ENCODE assay signal across 16 cellular contexts in the genomic region with DNA sequence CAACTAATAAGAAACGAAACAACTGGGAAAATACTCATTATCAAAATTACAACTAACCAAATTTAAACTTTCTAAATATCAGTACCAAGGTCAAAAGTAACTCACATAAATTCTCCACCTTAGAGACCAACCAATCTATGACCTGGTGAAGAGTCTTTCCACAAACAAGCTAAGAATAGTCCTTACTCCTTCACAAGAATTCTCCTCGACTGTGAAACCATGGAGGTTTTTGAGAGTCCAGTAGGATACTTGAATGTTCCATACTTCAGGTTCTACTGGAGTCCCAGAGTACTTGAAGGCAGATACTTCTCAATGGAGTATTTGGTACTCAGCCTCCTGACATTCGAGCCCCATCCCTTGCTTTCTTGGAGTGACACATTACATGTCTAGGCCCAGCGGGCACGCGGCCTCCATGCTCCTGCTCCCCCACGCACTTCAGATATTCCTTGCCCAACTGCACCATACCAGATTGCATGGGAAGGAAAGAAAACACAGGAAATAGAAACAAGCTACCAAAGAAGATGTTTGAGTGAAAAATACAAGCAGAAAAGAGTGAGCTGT.
A peak's percentile ranks its signal among the peaks of the same experiment; 100 is the strongest.
DNase-seq lines count a peak whose midpoint lies in the region; ATAC-seq and TF ChIP-seq lines count a peak whose summit lies in the region.
"Had no signal": no experiment of that assay in that cellular context is flagged by ENCODE, and none has a peak within 500 bp of the region (broad histone marks: within the 10 kb centered on the region; RNA-seq: fewer than 3 reads in every experiment).

No MANE protein-coding gene starts in this region.

- H3K9me3 ChIP-seq in OCI-LY7 (ENCODE audit: low read length) = no peaks in the 10 kb centered on the region
- no peaks in the 10 kb centered on the region for H3K9me3 ChIP-seq in lower lobe of right lung
- no peaks in the 10 kb centered on the region for H3K9me3 ChIP-seq in thyroid gland
- H3K9me3 ChIP-seq in mucosa of descending colon = no peaks in the 10 kb centered on the region
- H3K9me3 ChIP-seq: MG63, Peyer's patch, SJCRH30 had no signal

- TF ChIP-seq CTCF in C4-2B (conservative IDR thresholded peaks at IDR 0.05) = no peak
- TF ChIP-seq CTCF in OCI-LY7 (conservative IDR thresholded peaks at IDR 0.05; ENCODE audit: low read length) = no peak
- TF ChIP-seq CTCF in lower lobe of right lung (IDR thresholded peaks at IDR 0.05) = no peak
- no peak for TF ChIP-seq CTCF in thyroid gland (IDR thresholded peaks at IDR 0.05)
- TF ChIP-seq CTCF in mucosa of descending colon (IDR thresholded peaks at IDR 0.05) = no peak

- CTCF ChIA-PET in OCI-LY7 (lab: Charles Lee; ENCODE audit: unreplicated experiment) = no interaction called here

- TF ChIP-seq POLR2A in thyroid gland (IDR thresholded peaks at IDR 0.05) = no peak

- DNase-seq in OCI-LY7 (ENCODE audit: low spot score) (no peak), lower lobe of right lung (peak; percentile 66), thyroid gland (peak; percentile 60 to 63), mucosa of descending colon (no peak), NCI-H146 (lab: John Stamatoyannopoulos, UW) (no peak)
- DNase-seq in activated CD4-positive, alpha-beta T cell treated with anti-CD3 and anti-CD28 coated beads, Interleukin-2, amount 50 U/mL, for 1 hour = no peak
- DNase-seq: Karpas-422, MG63, NCI-H1417, NCI-H187, NCI-H2227 treated with DMSO at 0.1 percent for 48 hours, NCI-H510A, NCI-H748 treated with DMSO at 0.1 percent for 48 hours, Peyer's patch, SJCRH30 had no signal

- H4K20me1 ChIP-seq in OCI-LY7 (ENCODE audit: insufficient read depth, low read length) = no peaks in the 10 kb centered on the region

- peaks cover 6% of the 10 kb centered on the region; the same call in 1 of the 2 replicates for H3K79me2 ChIP-seq in OCI-LY7 (ENCODE audit: insufficient read depth, low read depth, low read length)

- ATAC-seq in lower lobe of right lung = peak; percentile 57 to 82
- ATAC-seq in mucosa of descending colon = no peak

- no TSS peak for BruUV-seq in OCI-LY7 (replicated peaks; lab: Mats Ljungman, UMichigan)

- H3K36me3 ChIP-seq in OCI-LY7 (ENCODE audit: insufficient read depth, low read length) (peaks cover 3% of the 10 kb centered on the region), lower lobe of right lung (no peaks in the 10 kb centered on the region), thyroid gland (no peaks in the 10 kb centered on the region), mucosa of descending colon (ENCODE audit: low read depth) (no peaks in the 10 kb centered on the region)
- H3K36me3 ChIP-seq: Peyer's patch had no signal

- H3K27me3 ChIP-seq in lower lobe of right lung (ENCODE audit: low read depth) = no peaks in the 10 kb centered on the region
- H3K27me3 ChIP-seq in thyroid gland = no peaks in the 10 kb centered on the region
- H3K27me3 ChIP-seq: MG63, Peyer's patch, SJCRH30 had no signal

- POLR2A ChIA-PET in OCI-LY7 (lab: Charles Lee) = no interaction called here

- H3K4me3 ChIP-seq in OCI-LY7 (ENCODE audit: low read depth, low read length, poor library complexity, severe bottlenecking) (no peak overlapping the region), lower lobe of right lung (no peak overlapping the region), thyroid gland (replicated peaks in 1 of 3) (no peak overlapping the region), mucosa of descending colon (no peak overlapping the region)
- H3K4me3 ChIP-seq: MG63, Peyer's patch, SJCRH30 had no signal

- peak overlapping the region; percentile 79 for H3K27ac ChIP-seq in C4-2B
- H3K27ac ChIP-seq in OCI-LY7 (ENCODE audit: low read depth, low read length, poor library complexity, severe bottlenecking) = peak overlapping the region; percentile 17
- peak overlapping the region; percentile 38 for H3K27ac ChIP-seq in lower lobe of right lung
- peak overlapping the region in 1 of 3 donors; percentile 13 for H3K27ac ChIP-seq in thyroid gland
- H3K27ac ChIP-seq: Peyer's patch, SJCRH30 had no signal

- H3K4me2 ChIP-seq in OCI-LY7 (ENCODE audit: low read length) = no peak overlapping the region

- no peak overlapping the region for H2AFZ ChIP-seq in OCI-LY7 (ENCODE audit: low read length)

- 70 to 72% methylated on average over 7 of the region's 7 CpGs for WGBS in thyroid gland, 2 donors

- H3K9me2 ChIP-seq in OCI-LY7 (ENCODE audit: insufficient read depth, low read length) = no peaks in the 10 kb centered on the region

- H3K4me1 ChIP-seq in OCI-LY7 (ENCODE audit: insufficient read depth, low read length, poor library complexity, severe bottlenecking) (peaks cover 63% of the 10 kb centered on the region), lower lobe of right lung (peaks cover 10% of the 10 kb centered on the region), thyroid gland (peaks cover 5 to 13% of the 10 kb centered on the region in 2 donors), mucosa of descending colon (ENCODE audit: low read depth) (no peaks in the 10 kb centered on the region)
- H3K4me1 ChIP-seq: Peyer's patch, SJCRH30 had no signal

- intact Hi-C loops in OCI-LY7 (cut with micrococcal nuclease; ENCODE audit: unreplicated experiment) (loop anchor here (5.0 kb wide), 1 partner anchor 45 kb away; no protein-coding TSS in a partner anchor), lower lobe of right lung (cut with DNase I) (no loop called here), thyroid gland (cut with DNase I) (no loop called here), mucosa of descending colon (cut with DNase I, micrococcal nuclease) (no loop called here)

Comparison
In these comparisons a context has a peak if more than half of its experiments do, and no peak if none do; other contexts are left out.
1. DNase-seq: peak in lower lobe of right lung (single experiment) and thyroid gland (2 of 2); none in OCI-LY7 (single experiment), activated CD4-positive, alpha-beta T cell treated with anti-CD3 and anti-CD28 coated beads, Interleukin-2, amount 50 U/mL, for 1 hour (single experiment), mucosa of descending colon (0 of 3) and NCI-H146 (single experiment).